ENCODE assay signal across 2 cellular contexts in genomic region chr7:33287738-33288137, GRCh38.
TF ChIP-seq lines count a peak whose summit lies in the region.

No MANE protein-coding gene starts in this region.

TF ChIP-seq in HepG2, 621 proteins besides CTCF, POLR2A, EP300 and RAD21 (continued from another document):
- peak; percentile 66 for TF ChIP-seq ZFP36 (IDR thresholded peaks at IDR 0.05; ENCODE audit: borderline replicate concordance, low read depth, low read length, partially characterized antibody)
- no peak for TF ChIP-seq ZNF687 (CRISPR knock-in tag; IDR thresholded peaks at IDR 0.05)
- no peak for TF ChIP-seq ZNF512B (CRISPR knock-in tag; IDR thresholded peaks at IDR 0.05; ENCODE audit: borderline replicate concordance)
- TF ChIP-seq ZNF205 (CRISPR knock-in tag; IDR thresholded peaks at IDR 0.05) = no peak
- TF ChIP-seq ZNF761 (CRISPR knock-in tag; conservative IDR thresholded peaks at IDR 0.05) = no peak
- no peak for TF ChIP-seq ZNF3 (CRISPR knock-in tag; IDR thresholded peaks at IDR 0.05)
- peak; percentile 87; the same call in 1 of the 2 replicates for TF ChIP-seq TP53 (CRISPR knock-in tag; conservative IDR thresholded peaks at IDR 0.05)
- TF ChIP-seq ZNF780A (CRISPR knock-in tag; IDR thresholded peaks at IDR 0.05) = peak; percentile 73; the same call in 1 of the 2 replicates
- TF ChIP-seq ZNF546 (CRISPR knock-in tag; conservative IDR thresholded peaks at IDR 0.05) = no peak
- no peak for TF ChIP-seq DR1 (CRISPR knock-in tag; IDR thresholded peaks at IDR 0.05)
- no peak for TF ChIP-seq POLR2G (IDR thresholded peaks at IDR 0.05; ENCODE audit: low read depth, low read length)
- TF ChIP-seq BCL3 (CRISPR knock-in tag; IDR thresholded peaks at IDR 0.05) = no peak

TF ChIP-seq in WTC11, 78 proteins besides CTCF, POLR2A, EP300 and RAD21 (continued from another document):
- TF ChIP-seq ZNF281 (CRISPR knock-in tag; IDR thresholded peaks at IDR 0.05) (no peak), ERG (CRISPR knock-in tag; IDR thresholded peaks at IDR 0.05) (no peak), CBFB (CRISPR knock-in tag; IDR thresholded peaks at IDR 0.05; ENCODE audit: low read depth) (no peak), AFF4 (CRISPR knock-in tag; IDR thresholded peaks at IDR 0.05; ENCODE audit: borderline replicate concordance) (no peak), ZNF138 (CRISPR knock-in tag; conservative IDR thresholded peaks at IDR 0.05) (no peak)
